Comparison of ENCODE assay signal across 9 cellular contexts in genomic region chr3:117407317-117407716, GRCh38.
DNase-seq lines count a peak whose midpoint lies in the region; FAIRE-seq and TF ChIP-seq lines count a peak whose summit lies in the region.
"Had no signal": no experiment of that assay in that cellular context is flagged by ENCODE, and none has a peak within 500 bp of the region (broad histone marks: within the 10 kb centered on the region; RNA-seq: fewer than 3 reads in every experiment).

No MANE protein-coding gene starts in this region.

- no peak overlapping the region for H3K4me3 ChIP-seq in HFF-Myc (replicated peaks; ENCODE audit: low read depth, low read length)
- H3K4me3 ChIP-seq: SJSA1 had no signal

- TF ChIP-seq CTCF in GM12873 (IDR thresholded peaks at IDR 0.05; ENCODE audit: insufficient read depth, low read depth, low read length, missing control alignments) (peak; percentile 39), HFF-Myc (IDR thresholded peaks at IDR 0.05; ENCODE audit: low read depth, low read length, missing control alignments) (peak; percentile 17)

- no peak for FAIRE-seq in GM12891 (lab: Jason Lieb, UNC)

- DNase-seq in HFF-Myc (ENCODE audit: extremely low read depth, low read depth) (no peak), NCI-H526 treated with DMSO at 0.1 percent for 48 hours (lab: John Stamatoyannopoulos, UW) (peak; percentile 24), iris pigment epithelial cell (ENCODE audit: low read depth) (peak; percentile 11), ecto neural progenitor cell (ENCODE audit: low spot score) (no peak), C1 segment of cervical spinal cord (lab: John Stamatoyannopoulos, UW) (no peak), GM12891 (ENCODE audit: insufficient read length, low spot score) (no peak), OCI-M2 (lab: John Stamatoyannopoulos, UW; ENCODE audit: unreplicated experiment) (no peak)

- no peak for TF ChIP-seq POLR2A in GM12891 (IDR thresholded peaks at IDR 0.05; ENCODE audit: low read depth, low read length)

TF ChIP-seq in GM12891, 5 proteins besides CTCF, POLR2A, EP300 and RAD21:
- TF ChIP-seq POU2F2 (IDR thresholded peaks at IDR 0.05; ENCODE audit: low read depth, low read length) (no peak), POLR2AphosphoS5 (IDR thresholded peaks at IDR 0.05; ENCODE audit: low read depth, low read length) (no peak), TAF1 (IDR thresholded peaks at IDR 0.05; ENCODE audit: low read depth, low read length) (no peak), SPI1 (IDR thresholded peaks at IDR 0.05; ENCODE audit: low read depth, low read length) (no peak), PAX5 (IDR thresholded peaks at IDR 0.05; ENCODE audit: insufficient read depth, low read length, severe bottlenecking) (no peak)

Comparison
In these comparisons a context has a peak if more than half of its experiments do, and no peak if none do; other contexts are left out.
1. DNase-seq: peak in NCI-H526 treated with DMSO at 0.1 percent for 48 hours (single experiment) and iris pigment epithelial cell (single experiment); none in HFF-Myc (single experiment), ecto neural progenitor cell (single experiment), C1 segment of cervical spinal cord (0 of 14), GM12891 (single experiment) and OCI-M2 (single experiment).